Comparison of ENCODE assay signal across 25 cellular contexts in the genomic region with DNA sequence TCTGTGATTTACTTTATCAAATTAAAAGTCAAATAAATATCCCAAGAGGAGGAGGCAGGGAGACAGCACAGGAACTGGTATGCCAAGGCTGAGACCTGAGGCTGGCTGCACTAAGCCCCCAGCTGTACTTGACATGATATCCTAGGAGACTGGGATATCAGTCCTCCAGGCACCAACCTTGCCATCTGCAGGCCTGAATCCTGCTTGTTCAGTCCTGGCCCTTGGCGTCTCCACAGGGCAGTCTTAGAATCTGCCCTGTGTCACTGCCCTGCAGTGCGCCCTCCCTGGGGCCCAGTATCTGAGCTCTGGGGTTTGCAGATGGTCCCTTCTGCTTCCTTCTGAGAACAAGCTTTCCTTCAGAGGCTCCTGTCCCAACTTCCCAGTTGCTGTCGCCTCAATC.
DNase-seq lines count a peak whose midpoint lies in the region; ATAC-seq, FAIRE-seq and TF ChIP-seq lines count a peak whose summit lies in the region.
"Had no signal": no experiment of that assay in that cellular context is flagged by ENCODE, and none has a peak within 500 bp of the region (broad histone marks: within the 10 kb centered on the region; RNA-seq: fewer than 3 reads in every experiment).

No MANE protein-coding gene starts in this region.

- no peaks in the 10 kb centered on the region for H3K23me2 ChIP-seq in H1 (ENCODE audit: low read depth, low read length)

- H3K36me3 ChIP-seq in IMR-90 (ENCODE audit: control insufficient read depth, insufficient read depth, low read length) (peaks cover 1% of the 10 kb centered on the region; the same call in 1 of the 2 replicates), H1 (ENCODE audit: control insufficient read depth in 2 of 4, insufficient read depth in 4 of 4, low read length in 3 of 4) (no peaks in the 10 kb centered on the region; a peak in 1 of 8 replicates), HepG2 (replicated peaks in 1 of 2; ENCODE audit: control insufficient read depth in 1 of 2, insufficient read depth in 2 of 2, low read length in 2 of 2) (no peaks in the 10 kb centered on the region; a peak in 1 of 5 replicates), spleen (no peaks in the 10 kb centered on the region)

- no peak overlapping the region for H3K9ac ChIP-seq in IMR-90 (ENCODE audit: low read depth, low read length)
- H3K9ac ChIP-seq in H1 (replicated peaks in 1 of 4; ENCODE audit: extremely low read depth in 1 of 4, low read depth in 3 of 4, low read length in 3 of 4), result no peak overlapping the region
- H3K9ac ChIP-seq in HepG2 (ENCODE audit: insufficient read depth, low read depth, low read length), result no peak overlapping the region

- H3K79me1 ChIP-seq in IMR-90 (ENCODE audit: low read depth in 1 of 2, low read length in 2 of 2) (peaks cover 38 to 60% of the 10 kb centered on the region in 2 experiments), H1 (ENCODE audit: low read depth, low read length) (no peaks in the 10 kb centered on the region)

- intact Hi-C loops in IMR-90 (cut with micrococcal nuclease) (no loop called here), HepG2 (cut with micrococcal nuclease; ENCODE audit: unreplicated experiment) (no loop called here), spleen (cut with DNase I; ENCODE audit: low total_unique reads) (no loop called here)

- H2AK5ac ChIP-seq in IMR-90 (ENCODE audit: low read depth, low read length) (no peak overlapping the region), H1 (ENCODE audit: low read depth, low read length) (0 out of 2 replicates have a peak overlapping the region, but pooled peaks have one; percentile 16)

- H3K4me3 ChIP-seq in IMR-90 (ENCODE audit: insufficient read depth, low read depth, low read length), result no peak overlapping the region
- no peak overlapping the region for H3K4me3 ChIP-seq in H1 (ENCODE audit: extremely low read depth in 1 of 4, insufficient read depth in 2 of 4, low read depth in 3 of 4, low read length in 4 of 4)
- H3K4me3 ChIP-seq in HepG2 (replicated peaks in 1 of 3; ENCODE audit: insufficient read depth in 1 of 3, low read depth in 2 of 3, low read length in 3 of 3), result no peak overlapping the region
- no peak overlapping the region for H3K4me3 ChIP-seq in spleen
- H3K4me3 ChIP-seq: SJSA1 had no signal

- in situ Hi-C loops in IMR-90 (cut with MboI; ENCODE audit: low sequenced_read_pairs) (no loop called here), HepG2 (cut with HindIII; ENCODE audit: extremely low pct_ligation_motif_present, low pct_unique_long_range_greater_than_20kb) (no loop called here)

- no peak for TF ChIP-seq RAD21 in IMR-90 (IDR thresholded peaks at IDR 0.05; ENCODE audit: low read length)
- TF ChIP-seq RAD21 in H1 (IDR thresholded peaks at IDR 0.05 in 1 of 2, conservative IDR thresholded peaks at IDR 0.05 in 1 of 2; ENCODE audit: low read depth in 2 of 2, low read length in 2 of 2), result no peak
- no peak for TF ChIP-seq RAD21 in HepG2 (CRISPR knock-in tag; IDR thresholded peaks at IDR 0.05)

- POLR2A ChIA-PET in IMR-90 (lab: Charles Lee; ENCODE audit: unreplicated experiment) (no interaction called here), H1 (lab: Charles Lee; ENCODE audit: partially characterized antibody) (no interaction called here), HepG2 (lab: Yijun Ruan, JAX) (no interaction called here)

- ATAC-seq in IMR-90 (ENCODE audit: low read depth) (no peak), HepG2 (peak; percentile 36; the same call in 2 of the 3 replicates), GM19035 (IDR thresholded peaks at IDR 0.05; ENCODE audit: unreplicated experiment) (no peak)
- ATAC-seq: CD8-positive, alpha-beta T cell had no signal

- peaks cover 9% of the 10 kb centered on the region for H3K9me1 ChIP-seq in IMR-90 (ENCODE audit: insufficient read depth, low read length)

- no TSS peak for BruUV-seq in IMR-90 (replicated peaks; lab: Mats Ljungman, UMichigan)
- BruUV-seq in HepG2 (replicated peaks; lab: Mats Ljungman, UMichigan), result no TSS peak

- TF ChIP-seq CTCF in IMR-90 (conservative IDR thresholded peaks at IDR 0.05; ENCODE audit: low read depth, low read length) (no peak), H1 (IDR thresholded peaks at IDR 0.05; ENCODE audit: control extremely low read depth in 1 of 3, insufficient read depth in 1 of 3, low read depth in 1 of 3, low read length in 3 of 3) (no peak), HepG2 (CRISPR knock-in tag; IDR thresholded peaks at IDR 0.05) (no peak), spleen (IDR thresholded peaks at IDR 0.05 in 8 of 11, conservative IDR thresholded peaks at IDR 0.05 in 3 of 11) (no peak)

- 81% methylated on average over 2 of the region's 3 CpGs; no CpG with 5 or more reads in 1 of the 2 experiments for WGBS in IMR-90 (ENCODE audit: extremely low coverage in 2 of 2, insufficient read length in 1 of 2), 2 experiments
- WGBS in H1 (ENCODE audit: extremely low coverage in 1 of 2, insufficient coverage in 1 of 2, insufficient read length in 1 of 2, insufficient replicate concordance in 2 of 2, low coverage in 1 of 2, low lambda C conversion rate in 2 of 2, missing lambda C conversion rate in 1 of 2), 2 experiments, result 76% methylated on average over 3 of the region's 3 CpGs; no CpG with 5 or more reads in 1 of the 2 experiments
- 23% methylated on average over 2 of the region's 3 CpGs for WGBS in HepG2 (ENCODE audit: low lambda C conversion rate)
- WGBS in spleen, 5 donors, result 46 to 85% (median 71%) methylated on average over 3 of the region's 3 CpGs

- H3K4me1 ChIP-seq in IMR-90 (ENCODE audit: control insufficient read depth, insufficient read depth, low read length), result peaks cover 6% of the 10 kb centered on the region
- H3K4me1 ChIP-seq in H1 (replicated peaks in 1 of 4; ENCODE audit: control insufficient read depth in 3 of 4, insufficient read depth in 4 of 4, low read length in 3 of 4), result 0 out of 7 replicates have a peak, but pooled peaks cover 0 to 2% (median 0%) of the 10 kb centered on the region in 4 experiments
- peaks cover 18% of the 10 kb centered on the region for H3K4me1 ChIP-seq in HepG2 (ENCODE audit: insufficient read depth, low read length)
- peaks cover 0 to 16% (median 7%) of the 10 kb centered on the region in 6 donors for H3K4me1 ChIP-seq in spleen
- H3K4me1 ChIP-seq: Caco-2 had no signal

- H2BK5ac ChIP-seq in IMR-90 (ENCODE audit: low read depth, low read length, poor library complexity, severe bottlenecking) (no peak overlapping the region), H1 (ENCODE audit: low read depth, low read length) (no peak overlapping the region)

- H3K4me2 ChIP-seq in IMR-90 (ENCODE audit: low read depth, low read length) (no peak overlapping the region), H1 (ENCODE audit: insufficient read depth in 1 of 2, low read depth in 2 of 2, low read length in 2 of 2) (no peak overlapping the region), HepG2 (ENCODE audit: low read depth, low read length) (no peak overlapping the region)

- H3K27me3 ChIP-seq in IMR-90 (ENCODE audit: control insufficient read depth, insufficient read depth, low read length) (no peaks in the 10 kb centered on the region), H1 (replicated peaks in 1 of 4; ENCODE audit: control insufficient read depth in 3 of 4, extremely low read depth in 1 of 4, insufficient read depth in 3 of 4, low read length in 3 of 4) (no peaks in the 10 kb centered on the region), HepG2 (ENCODE audit: control insufficient read depth in 1 of 2, insufficient read depth in 2 of 2, low read length in 2 of 2) (no peaks in the 10 kb centered on the region), spleen (replicated peaks in 1 of 7) (no peaks in the 10 kb centered on the region)
- H3K27me3 ChIP-seq: SJSA1 had no signal

- H3K27ac ChIP-seq in IMR-90 (ENCODE audit: insufficient read depth, low read length) (no peak overlapping the region), H1 (ENCODE audit: low read depth, low read length) (no peak overlapping the region), HepG2 (ENCODE audit: extremely low read length, insufficient read depth, low read length) (no peak overlapping the region), spleen (peak overlapping the region in 6 of 8 donors; percentile 4 to 69 (median 34))
- H3K27ac ChIP-seq: C4-2B, SJSA1 had no signal

- no peak for TF ChIP-seq POLR2A in IMR-90 (IDR thresholded peaks at IDR 0.05; ENCODE audit: low read depth, low read length)
- TF ChIP-seq POLR2A in H1 (IDR thresholded peaks at IDR 0.05; ENCODE audit: control extremely low read depth in 1 of 2, low read depth in 2 of 2, low read length in 2 of 2), result no peak
- TF ChIP-seq POLR2A in HepG2 (IDR thresholded peaks at IDR 0.05; ENCODE audit: insufficient read depth in 1 of 2, low read depth in 2 of 2, low read length in 2 of 2), result no peak
- TF ChIP-seq POLR2A in spleen (IDR thresholded peaks at IDR 0.05), result no peak

- H3K14ac ChIP-seq in IMR-90 (replicated peaks; ENCODE audit: low read depth, low read length), result peak overlapping the region; percentile 39; the same call in 1 of the 2 replicates
- H3K14ac ChIP-seq in H1 (ENCODE audit: insufficient read length), result no peak overlapping the region

- peak overlapping the region; percentile 72; the same call in 1 of the 2 replicates for H3K23ac ChIP-seq in IMR-90 (ENCODE audit: low read depth, low read length)
- no peak overlapping the region for H3K23ac ChIP-seq in H1 (ENCODE audit: insufficient read length)

- H3K4ac ChIP-seq in IMR-90 (ENCODE audit: low read depth, low read length) (peak overlapping the region; percentile 51; the same call in 1 of the 2 replicates), H1 (replicated peaks; ENCODE audit: insufficient read length, low read depth, low read length) (no peak overlapping the region)

- peaks cover 5% of the 10 kb centered on the region; the same call in 1 of the 2 replicates for H4K20me1 ChIP-seq in IMR-90 (ENCODE audit: insufficient read depth, low read length)
- H4K20me1 ChIP-seq in H1 (replicated peaks in 1 of 2; ENCODE audit: control insufficient read depth in 1 of 2, insufficient read depth in 2 of 2, low read length in 2 of 2), result no peaks in the 10 kb centered on the region
- no peaks in the 10 kb centered on the region for H4K20me1 ChIP-seq in HepG2 (ENCODE audit: insufficient read depth, low read length)

- H2AFZ ChIP-seq in IMR-90 (replicated peaks; ENCODE audit: low read length, poor library complexity) (no peak overlapping the region), H1 (ENCODE audit: low read length) (no peak overlapping the region), HepG2 (ENCODE audit: low read length) (no peak overlapping the region)

- H2BK20ac ChIP-seq in IMR-90 (ENCODE audit: low read depth, low read length), result no peak overlapping the region
- H2BK20ac ChIP-seq in H1 (ENCODE audit: low read length), result no peak overlapping the region

- no peak overlapping the region for H2AK9ac ChIP-seq in IMR-90 (replicated peaks; ENCODE audit: low read depth, low read length, poor library complexity)

- CTCF ChIA-PET in IMR-90 (lab: Yijun Ruan, JAX), result no interaction called here
- CTCF ChIA-PET in H1 (lab: Charles Lee; ENCODE audit: partially characterized antibody), result no interaction called here
- CTCF ChIA-PET in HepG2 (lab: Yijun Ruan, JAX; ENCODE audit: low intra/inter-chr PET ratio, low total read pairs), result no interaction called here

- no peaks in the 10 kb centered on the region for H3K9me3 ChIP-seq in IMR-90 (ENCODE audit: control insufficient read depth, insufficient read depth, low read length)
- H3K9me3 ChIP-seq in H1 (ENCODE audit: insufficient read depth in 2 of 2, low read depth in 1 of 2, low read length in 1 of 2), result no peaks in the 10 kb centered on the region
- H3K9me3 ChIP-seq in HepG2 (ENCODE audit: low read length), result no peaks in the 10 kb centered on the region
- H3K9me3 ChIP-seq in spleen, result no peaks in the 10 kb centered on the region
- H3K9me3 ChIP-seq: Caco-2, SJSA1 had no signal

- peak overlapping the region; percentile 21; the same call in 1 of the 2 replicates for H4K91ac ChIP-seq in IMR-90 (ENCODE audit: insufficient read depth, low read depth, low read length)
- H4K91ac ChIP-seq in H1 (replicated peaks; ENCODE audit: insufficient read length, low read length), result no peak overlapping the region

- no peak overlapping the region for H3K56ac ChIP-seq in IMR-90 (ENCODE audit: extremely low read depth, insufficient read depth, low read length)
- no peak overlapping the region for H3K56ac ChIP-seq in H1 (replicated peaks; ENCODE audit: insufficient read length, low read depth, low read length)

- dilution Hi-C loops in IMR-90 (cut with HindIII; ENCODE audit: low sequenced_read_pairs, unreplicated experiment), result no loop called here

- TF ChIP-seq EP300 in H1 (IDR thresholded peaks at IDR 0.05; ENCODE audit: borderline replicate concordance in 1 of 2, low read depth in 2 of 2, low read length in 2 of 2) (no peak), HepG2 (IDR thresholded peaks at IDR 0.05; ENCODE audit: low read depth in 2 of 2, low read length in 2 of 2) (no peak), HepG2 (CRISPR knock-in tag; IDR thresholded peaks at IDR 0.05; ENCODE audit: borderline replicate concordance) (no peak)

- H4K5ac ChIP-seq in IMR-90 (ENCODE audit: low read depth, low read length) (no peak overlapping the region), H1 (ENCODE audit: insufficient read length, low read depth, low read length) (no peak overlapping the region)

- H2BK120ac ChIP-seq in IMR-90 (ENCODE audit: low read depth, low read length) (no peak overlapping the region), H1 (replicated peaks; ENCODE audit: low read depth, low read length) (no peak overlapping the region)

- no peak overlapping the region for H3K18ac ChIP-seq in IMR-90 (ENCODE audit: low read depth, low read length)
- H3K18ac ChIP-seq in H1 (ENCODE audit: extremely low read depth, low read length), result no peak overlapping the region

- no peak for DNase-seq in IMR-90
- DNase-seq in H1 (ENCODE audit: low read depth in 1 of 2, low spot score in 2 of 2), result no peak
- DNase-seq in HepG2 (ENCODE audit: low spot score), result no peak
- no peak for DNase-seq in spleen
- no peak for DNase-seq in SW 1271 (lab: John Stamatoyannopoulos, UW)
- DNase-seq in OCI-M1 (lab: John Stamatoyannopoulos, UW), result no peak
- DNase-seq: Caco-2; CD8-positive, alpha-beta T cell; DMS79; EL; GDM1; H7; NCI-H1048; NCI-H1417; NCI-H1694; NCI-H2029 treated with DMSO at 0.1 percent for 48 hours; NCI-H2227 treated with DMSO at 0.1 percent for 48 hours; NCI-H526 treated with DMSO at 0.1 percent for 48 hours; Right ventricle myocardium superior; RPMI8226 had no signal

- no peaks in the 10 kb centered on the region for H3K79me2 ChIP-seq in H1 (ENCODE audit: control insufficient read depth in 1 of 2, insufficient read depth in 2 of 2, low read length in 2 of 2)
- no peaks in the 10 kb centered on the region for H3K79me2 ChIP-seq in HepG2 (ENCODE audit: insufficient read depth, low read length)

- H4K8ac ChIP-seq in IMR-90 (ENCODE audit: low read depth in 2 of 2, low read length in 2 of 2) (peak overlapping the region in 1 of 2 experiments; percentile 9; a peak in 2 of 4 replicates), H1 (ENCODE audit: extremely low read depth, insufficient read depth, low read length) (no peak overlapping the region; the same call in 1 of the 2 replicates)

- no peak overlapping the region for H2BK12ac ChIP-seq in H1 (ENCODE audit: low read depth, low read length)

- H2BK15ac ChIP-seq in IMR-90 (ENCODE audit: low read depth, low read length), result no peak overlapping the region
- no peak overlapping the region for H2BK15ac ChIP-seq in H1 (ENCODE audit: low read length)

- FAIRE-seq in H1 (lab: Jason Lieb, UNC) (no peak), HepG2 (lab: Jason Lieb, UNC) (no peak)
- FAIRE-seq: GM12891, HTR-8/SVneo had no signal

Comparison
In these comparisons a context has a peak if more than half of its experiments do, and no peak if none do; other contexts are left out.
1. H3K27ac ChIP-seq: peak in spleen (6 of 8); none in IMR-90 (single experiment), H1 (single experiment) and HepG2 (single experiment).